Comparison of ENCODE assay signal across 23 cellular contexts in genomic region chr11:94112182-94112960, GRCh38. TPM values are rescaled to one million over a fixed set of nuclear protein-coding genes. Genes with fewer than 3 reads are reported as not detected.
DNase-seq lines count a peak whose midpoint lies in the region; ATAC-seq and TF ChIP-seq lines count a peak whose summit lies in the region.
"Had no signal": no experiment of that assay in that cellular context is flagged by ENCODE, and none has a peak within 500 bp of the region (broad histone marks: within the 10 kb centered on the region; RNA-seq: fewer than 3 reads in every experiment).

No MANE protein-coding gene starts in this region.

- no peak for TF ChIP-seq POLR2A in esophagus muscularis mucosa (IDR thresholded peaks at IDR 0.05; ENCODE audit: low read depth)
- no peak for TF ChIP-seq POLR2A in vagina (IDR thresholded peaks at IDR 0.05)

- H3K9me3 Mint-ChIP-seq in mesothelial cell of epicardium: peaks cover 7% of the 10 kb centered on the region
- H3K9me3 Mint-ChIP-seq: activated naive CD8-positive, alpha-beta T cell treated with anti-CD3 and anti-CD28 coated beads, Interleukin-2, amount 10 ng/mL, durations not matched to agents 7 days and 5 days; activated T-helper 2 cell treated with anti-CD3 and anti-CD28 coated beads, Interferon-gamma antibody, Interleukin-2, Interleukin-4, amounts not matched to agents 10 μg/mL and 5 μg/mL and 100 μg/mL, durations not matched to agents 14 hours and 24 hours and 36 hours; CD8-positive, alpha-beta T cell had no signal

- peaks cover 5 to 21% of the 10 kb centered on the region in 2 donors for H3K4me1 ChIP-seq in ascending aorta
- peaks cover 0 to 33% (median 26%) of the 10 kb centered on the region in 4 donors for H3K4me1 ChIP-seq in esophagus muscularis mucosa
- peaks cover 15% of the 10 kb centered on the region for H3K4me1 ChIP-seq in vagina
- H3K4me1 ChIP-seq: suprapubic skin had no signal

- H3K27me3 Mint-ChIP-seq in mesothelial cell of epicardium (ENCODE audit: low read depth): no peaks in the 10 kb centered on the region

- H3K4me3 ChIP-seq in ascending aorta (no peak overlapping the region), esophagus muscularis mucosa (no peak overlapping the region), vagina (no peak overlapping the region)
- H3K4me3 ChIP-seq: MG63, ovary, SK-N-MC, suprapubic skin had no signal

- TF ChIP-seq CTCF in ascending aorta (IDR thresholded peaks at IDR 0.05) (no peak), esophagus muscularis mucosa (IDR thresholded peaks at IDR 0.05) (no peak), mesothelial cell of epicardium (IDR thresholded peaks at IDR 0.05; ENCODE audit: unreplicated experiment) (no peak), vagina (IDR thresholded peaks at IDR 0.05) (no peak)

- no peak overlapping the region for H3K4me3 Mint-ChIP-seq in mesothelial cell of epicardium
- H3K4me3 Mint-ChIP-seq: activated naive CD8-positive, alpha-beta T cell treated with anti-CD3 and anti-CD28 coated beads, Interleukin-2, amount 10 ng/mL, durations not matched to agents 7 days and 5 days; CD8-positive, alpha-beta T cell; memory B cell had no signal

- no peak for TF ChIP-seq EP300 in esophagus muscularis mucosa (IDR thresholded peaks at IDR 0.05)

- 22% methylated on average over 1 of the region's 1 CpG for WGBS in esophagus muscularis mucosa

- H3K27me3 ChIP-seq in ascending aorta (no peaks in the 10 kb centered on the region), esophagus muscularis mucosa (no peaks in the 10 kb centered on the region), vagina (no peaks in the 10 kb centered on the region)
- H3K27me3 ChIP-seq: MG63, ovary, suprapubic skin had no signal

- ATAC-seq in HG02970 (IDR thresholded peaks at IDR 0.05; ENCODE audit: low FRiP score, unreplicated experiment): no peak
- ATAC-seq: CD8-positive, alpha-beta T cell had no signal

- H3K27ac Mint-ChIP-seq in mesothelial cell of epicardium: peak overlapping the region; percentile 47
- H3K27ac Mint-ChIP-seq: activated naive CD8-positive, alpha-beta T cell treated with anti-CD3 and anti-CD28 coated beads, Interleukin-2, amount 10 ng/mL, durations not matched to agents 7 days and 5 days; activated T-helper 2 cell treated with anti-CD3 and anti-CD28 coated beads, Interferon-gamma antibody, Interleukin-2, Interleukin-4, amounts not matched to agents 10 μg/mL and 5 μg/mL and 100 μg/mL, durations not matched to agents 14 hours and 24 hours and 36 hours; CD8-positive, alpha-beta T cell; memory B cell had no signal

- peaks cover 2% of the 10 kb centered on the region for H3K36me3 Mint-ChIP-seq in mesothelial cell of epicardium
- H3K36me3 Mint-ChIP-seq: activated naive CD8-positive, alpha-beta T cell treated with anti-CD3 and anti-CD28 coated beads, Interleukin-2, amount 10 ng/mL, durations not matched to agents 7 days and 5 days; CD8-positive, alpha-beta T cell had no signal

- H3K36me3 ChIP-seq in ascending aorta (no peaks in the 10 kb centered on the region), esophagus muscularis mucosa (no peaks in the 10 kb centered on the region), vagina (no peaks in the 10 kb centered on the region)
- H3K36me3 ChIP-seq: MG63, ovary, suprapubic skin, WERI-Rb-1 had no signal

- H3K27ac ChIP-seq in ascending aorta (peak overlapping the region; percentile 39 to 64), esophagus muscularis mucosa (replicated peaks in 1 of 4) (peak overlapping the region in 3 of 4 donors; percentile 30 to 62 (median 54)), vagina (peak overlapping the region; percentile 30)
- H3K27ac ChIP-seq: ovary, SK-N-MC, suprapubic skin, WERI-Rb-1 had no signal

- DNase-seq in ascending aorta (ENCODE audit: low spot score in 2 of 2) (no peak), esophagus muscularis mucosa (ENCODE audit: extremely low spot score) (no peak), mesothelial cell of epicardium (ENCODE audit: low spot score in 2 of 2, unreplicated experiment in 2 of 2) (no peak), vagina (ENCODE audit: extremely low spot score in 2 of 2) (no peak), UCSD-AML1 (lab: John Stamatoyannopoulos, UW; ENCODE audit: unreplicated experiment) (no peak)
- no peak for DNase-seq in stimulated activated naive CD4-positive, alpha-beta T cell treated with Interleukin-2 at 50 U/mL for 16 hours (lab: John Stamatoyannopoulos, UW)
- DNase-seq: activated CD8-positive, alpha-beta memory T cell treated with anti-CD3 and anti-CD28 coated beads, Interleukin-2, amount 50 U/mL, for 48 hours; activated naive CD8-positive, alpha-beta T cell treated with anti-CD3 and anti-CD28 coated beads, Interleukin-2, amount 10 ng/mL, durations not matched to agents 7 days and 5 days; CD8-positive, alpha-beta T cell; dermis blood vessel endothelial cell; DMS153; H7; kidney; MG63; NCI-H1436; ovary; T-helper 2 cell had no signal

- intact Hi-C loops in ascending aorta (cut with DNase I) (loop anchor here (2.0 kb wide), 1 partner anchor 16 kb away; the partner anchor contains the start of gene PANX1), esophagus muscularis mucosa (cut with DNase I) (no loop called here), vagina (cut with DNase I) (no loop called here)

- peaks cover 0 to 9% of the 10 kb centered on the region in 2 donors for H3K9me3 ChIP-seq in ascending aorta
- peaks cover 0 to 7% (median 0%) of the 10 kb centered on the region in 4 donors for H3K9me3 ChIP-seq in esophagus muscularis mucosa
- H3K9me3 ChIP-seq in vagina: no peaks in the 10 kb centered on the region
- H3K9me3 ChIP-seq: MG63, ovary, suprapubic skin had no signal

- peaks cover 9% of the 10 kb centered on the region for H3K4me1 Mint-ChIP-seq in mesothelial cell of epicardium
- H3K4me1 Mint-ChIP-seq: activated naive CD8-positive, alpha-beta T cell treated with anti-CD3 and anti-CD28 coated beads, Interleukin-2, amount 10 ng/mL, durations not matched to agents 7 days and 5 days had no signal

RNA-seq across cellular contexts. Expression of gene PANX1, which starts 16.3 kb away (rescaled TPM):
- total RNA-seq in ascending aorta (24.4 TPM), esophagus muscularis mucosa (10 to 100 TPM; 25.7 to 35.6 (median 29.7) TPM), mesothelial cell of epicardium (40.1 to 42.9 TPM (median 41.2 TPM) in 3 replicates), vagina (18.9 TPM)
